In the genomic region with DNA sequence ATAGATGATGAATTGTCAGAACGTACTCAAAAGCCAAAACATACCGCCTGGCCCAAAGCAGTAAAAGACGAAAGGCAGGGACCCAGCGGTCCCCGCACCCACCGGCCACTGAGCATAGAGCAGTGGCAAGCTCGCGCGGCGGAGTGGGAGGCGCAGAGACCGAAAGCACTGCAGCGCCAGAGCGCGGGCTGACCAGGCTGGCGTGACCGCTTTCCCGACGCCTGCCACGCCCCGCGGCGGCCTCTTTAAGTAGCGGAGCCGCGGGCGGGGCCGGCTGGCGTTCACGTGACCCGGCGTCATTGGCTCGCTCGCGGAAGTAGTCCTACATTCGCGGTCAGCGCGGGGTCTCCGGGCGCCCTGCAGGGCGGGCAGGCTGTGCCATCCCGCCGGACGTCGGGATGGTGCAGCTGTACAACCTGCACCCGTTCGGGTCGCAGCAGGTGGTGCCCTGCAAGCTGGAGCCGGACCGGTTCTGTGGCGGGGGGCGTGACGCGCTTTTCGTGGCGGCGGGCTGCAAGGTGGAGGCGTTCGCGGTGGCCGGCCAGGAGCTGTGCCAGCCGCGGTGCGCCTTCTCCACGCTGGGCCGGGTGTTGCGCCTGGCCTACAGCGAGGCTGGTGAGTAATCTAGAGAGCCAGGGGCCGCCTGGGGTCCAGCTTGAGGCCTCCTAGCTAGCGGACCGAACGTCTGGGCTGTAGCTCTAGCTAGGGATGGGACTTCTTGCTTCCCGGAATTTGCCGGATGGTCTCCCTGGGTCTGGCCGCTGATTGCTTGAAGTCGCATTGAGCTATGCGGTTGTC, we compare ENCODE assay signal across 1 cellular context.
A peak's percentile ranks its signal among the peaks of the same experiment; 100 is the strongest.
TF ChIP-seq lines count a peak whose summit lies in the region.

A gene with protein sequence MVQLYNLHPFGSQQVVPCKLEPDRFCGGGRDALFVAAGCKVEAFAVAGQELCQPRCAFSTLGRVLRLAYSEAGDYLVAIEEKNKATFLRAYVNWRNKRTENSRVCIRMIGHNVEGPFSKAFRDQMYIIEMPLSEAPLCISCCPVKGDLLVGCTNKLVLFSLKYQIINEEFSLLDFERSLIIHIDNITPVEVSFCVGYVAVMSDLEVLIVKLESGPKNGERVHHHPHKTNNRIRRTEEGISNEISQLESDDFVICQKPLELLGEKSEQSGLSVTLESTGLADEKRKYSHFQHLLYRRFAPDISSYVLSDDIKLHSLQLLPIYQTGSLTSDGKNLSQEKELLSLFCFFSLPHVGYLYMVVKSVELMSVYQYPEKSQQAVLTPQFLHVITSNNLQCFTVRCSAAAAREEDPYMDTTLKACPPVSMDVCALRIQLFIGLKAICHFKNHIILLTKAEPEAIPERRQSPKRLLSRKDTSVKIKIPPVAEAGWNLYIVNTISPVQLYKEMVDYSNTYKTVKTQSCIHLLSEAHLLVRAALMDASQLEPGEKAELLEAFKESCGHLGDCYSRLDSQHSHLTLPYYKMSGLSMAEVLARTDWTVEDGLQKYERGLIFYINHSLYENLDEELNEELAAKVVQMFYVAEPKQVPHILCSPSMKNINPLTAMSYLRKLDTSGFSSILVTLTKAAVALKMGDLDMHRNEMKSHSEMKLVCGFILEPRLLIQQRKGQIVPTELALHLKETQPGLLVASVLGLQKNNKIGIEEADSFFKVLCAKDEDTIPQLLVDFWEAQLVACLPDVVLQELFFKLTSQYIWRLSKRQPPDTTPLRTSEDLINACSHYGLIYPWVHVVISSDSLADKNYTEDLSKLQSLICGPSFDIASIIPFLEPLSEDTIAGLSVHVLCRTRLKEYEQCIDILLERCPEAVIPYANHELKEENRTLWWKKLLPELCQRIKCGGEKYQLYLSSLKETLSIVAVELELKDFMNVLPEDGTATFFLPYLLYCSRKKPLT (plus strand): TSS at position 313 of the 798 bp plus-strand sequence. CDS start 86 bp downstream, at position 399.

TF ChIP-seq in A549, 52 proteins besides CTCF, POLR2A, EP300 and RAD21 (continued from another document):
- TF ChIP-seq SMC3 (IDR thresholded peaks at IDR 0.05) (0 out of 3 replicates have a peak, but pooled peaks have one; percentile 22), MAX (IDR thresholded peaks at IDR 0.05) (peak; percentile 83), CBX2 (IDR thresholded peaks at IDR 0.05; ENCODE audit: borderline replicate concordance, low read depth) (no peak)
